15 cellular contexts compared by ENCODE assay signal in genomic region chr11:15668718-15669117, GRCh38.
DNase-seq lines count a peak whose midpoint lies in the region; ATAC-seq and TF ChIP-seq lines count a peak whose summit lies in the region.
"Had no signal": no experiment of that assay in that cellular context is flagged by ENCODE, and none has a peak within 500 bp of the region (broad histone marks: within the 10 kb centered on the region; RNA-seq: fewer than 3 reads in every experiment).

No MANE protein-coding gene starts in this region.

- TF ChIP-seq CTCF in VCaP (conservative IDR thresholded peaks at IDR 0.05) = no peak
- TF ChIP-seq CTCF in fibroblast of villous mesenchyme (IDR thresholded peaks at IDR 0.05; ENCODE audit: insufficient read depth, low read depth, low read length) = no peak
- TF ChIP-seq CTCF in prostate gland (IDR thresholded peaks at IDR 0.05) = no peak
- no peak for TF ChIP-seq CTCF in left lung (IDR thresholded peaks at IDR 0.05)
- no peak for TF ChIP-seq CTCF in testis (IDR thresholded peaks at IDR 0.05)

- no peaks in the 10 kb centered on the region for H3K9me3 ChIP-seq in prostate gland
- peaks cover 0 to 3% of the 10 kb centered on the region in 2 donors for H3K9me3 ChIP-seq in left lung
- no peaks in the 10 kb centered on the region for H3K9me3 ChIP-seq in testis
- H3K9me3 ChIP-seq: BE2C had no signal

- H3K4me1 ChIP-seq in prostate gland (replicated peaks) (peaks cover 3% of the 10 kb centered on the region), left lung (no peaks in the 10 kb centered on the region), testis (peaks cover 14% of the 10 kb centered on the region)
- H3K4me1 ChIP-seq: BE2C had no signal

- WGBS in prostate gland = 63% methylated on average over 3 of the region's 3 CpGs
- 52 to 55% methylated on average over 3 of the region's 3 CpGs for WGBS in testis, 2 donors

- H3K27ac ChIP-seq in VCaP = peak overlapping the region; percentile 62
- peak overlapping the region; percentile 36 to 69 for H3K27ac ChIP-seq in prostate gland
- no peak overlapping the region for H3K27ac ChIP-seq in left lung
- no peak overlapping the region for H3K27ac ChIP-seq in testis
- H3K27ac ChIP-seq: GM23248 had no signal

- DNase-seq in fibroblast of villous mesenchyme (ENCODE audit: low read depth) = peak; percentile 93
- DNase-seq in prostate gland (ENCODE audit: low spot score) = no peak
- no peak for DNase-seq in left lung
- DNase-seq in testis = no peak
- no peak for DNase-seq in stimulated activated CD4-positive, alpha-beta T cell treated with anti-CD3 and anti-CD28 coated beads, Interleukin-1b, Interleukin-23, amount 100 ng/mL, for 48 hours
- DNase-seq: ACHN; BE2C; C1 segment of cervical spinal cord; Caco-2; CD4-positive, alpha-beta T cell; DMS79; GDM1; GM23248; HCEC 1CT had no signal

- no peak overlapping the region for H3K4me3 ChIP-seq in fibroblast of villous mesenchyme (ENCODE audit: low read depth, low read length)
- H3K4me3 ChIP-seq in prostate gland = no peak overlapping the region
- H3K4me3 ChIP-seq in left lung = no peak overlapping the region
- no peak overlapping the region for H3K4me3 ChIP-seq in testis
- H3K4me3 ChIP-seq: GM23248 had no signal

- TF ChIP-seq POLR2A in prostate gland (IDR thresholded peaks at IDR 0.05) (no peak), testis (IDR thresholded peaks at IDR 0.05) (no peak)

- H3K36me3 ChIP-seq in prostate gland (no peaks in the 10 kb centered on the region), left lung (no peaks in the 10 kb centered on the region), testis (ENCODE audit: low read depth, missing control alignments) (no peaks in the 10 kb centered on the region)
- H3K36me3 ChIP-seq: BE2C had no signal

- ATAC-seq in left lung = no peak

- no peaks in the 10 kb centered on the region for H3K27me3 ChIP-seq in prostate gland (replicated peaks; ENCODE audit: insufficient read depth)
- H3K27me3 ChIP-seq in left lung = no peaks in the 10 kb centered on the region
- no peaks in the 10 kb centered on the region for H3K27me3 ChIP-seq in testis
- H3K27me3 ChIP-seq: BE2C had no signal

- intact Hi-C loops in prostate gland (cut with DNase I) (no loop called here), left lung (cut with DNase I) (no loop called here), testis (cut with DNase I; ENCODE audit: low total_unique reads) (no loop called here)

Comparison
In these comparisons a context has a peak if more than half of its experiments do, and no peak if none do; other contexts are left out.
1. H3K27ac ChIP-seq: peak in VCaP (single experiment) and prostate gland (2 of 2); none in left lung (0 of 2) and testis (0 of 2).